Comparison of ENCODE assay signal across 1 cellular context in genomic region chr6:30914076-30914853, GRCh38.
TF ChIP-seq lines count a peak whose summit lies in the region.

Gene VARS2 (plus strand): TSS chr6:30914238. CDS start chr6:30914837, 599 bp downstream.

TF ChIP-seq in K562, 482 proteins besides CTCF, POLR2A, EP300 and RAD21 (continued from another document and continues in another):
- TF ChIP-seq MBD1 (CRISPR knock-in tag; IDR thresholded peaks at IDR 0.05) = no peak
- peak; percentile 47; the same call in 1 of the 2 replicates for TF ChIP-seq ZNF140 (CRISPR knock-in tag; IDR thresholded peaks at IDR 0.05)
- TF ChIP-seq GABPB1 (CRISPR knock-in tag; IDR thresholded peaks at IDR 0.05) = no peak
- TF ChIP-seq UBTF (IDR thresholded peaks at IDR 0.05; ENCODE audit: borderline replicate concordance in 1 of 2, low read depth in 2 of 2, low read length in 2 of 2) = peak; percentile 85 to 96; a peak in 3 of 4 replicates
- TF ChIP-seq ATF2 (CRISPR knock-in tag; IDR thresholded peaks at IDR 0.05) = no peak
- no peak for TF ChIP-seq PHB2 (IDR thresholded peaks at IDR 0.05; ENCODE audit: low read depth)
- no peak for TF ChIP-seq IRF9 (tag; IDR thresholded peaks at IDR 0.05)
- TF ChIP-seq NR3C1 (CRISPR knock-in tag; IDR thresholded peaks at IDR 0.05) = no peak
- peak; percentile 57 for TF ChIP-seq KDM5B (IDR thresholded peaks at IDR 0.05; ENCODE audit: insufficient replicate concordance, low read depth, low read length)
- no peak for TF ChIP-seq TCF7L2 (IDR thresholded peaks at IDR 0.05; ENCODE audit: low read depth, low read length)
- TF ChIP-seq FOXA1 (IDR thresholded peaks at IDR 0.05; ENCODE audit: borderline replicate concordance) = no peak
- no peak for TF ChIP-seq TEAD2 (tag; IDR thresholded peaks at IDR 0.05)
- TF ChIP-seq KLF13 (tag; IDR thresholded peaks at IDR 0.05; ENCODE audit: borderline replicate concordance, low read depth) = no peak; the same call in 1 of the 2 replicates
- peak; percentile 89 for TF ChIP-seq EP400 (IDR thresholded peaks at IDR 0.05)
- no peak for TF ChIP-seq POLR3G (IDR thresholded peaks at IDR 0.05; ENCODE audit: extremely low read depth, insufficient read length, insufficient replicate concordance)
- TF ChIP-seq TCFL5 (CRISPR knock-in tag; conservative IDR thresholded peaks at IDR 0.05) = no peak
- TF ChIP-seq SRSF3 (IDR thresholded peaks at IDR 0.05; ENCODE audit: insufficient read depth, low read length) = no peak
- no peak for TF ChIP-seq ZNF586 (CRISPR knock-in tag; conservative IDR thresholded peaks at IDR 0.05)
- no peak for TF ChIP-seq ZNF699 (CRISPR knock-in tag; IDR thresholded peaks at IDR 0.05; ENCODE audit: insufficient replicate concordance)
- TF ChIP-seq ZBED1 (IDR thresholded peaks at IDR 0.05) = no peak; the same call in 1 of the 2 replicates
- TF ChIP-seq CHD2 (IDR thresholded peaks at IDR 0.05; ENCODE audit: low read depth, low read length) = no peak
- TF ChIP-seq CREBBP (IDR thresholded peaks at IDR 0.05; ENCODE audit: low read depth, low read length) = no peak
- peak; percentile 22 for TF ChIP-seq PRDM10 (IDR thresholded peaks at IDR 0.05; ENCODE audit: partially characterized antibody)
- no peak for TF ChIP-seq XRCC3 (IDR thresholded peaks at IDR 0.05)
- TF ChIP-seq ZNF165 (CRISPR knock-in tag; IDR thresholded peaks at IDR 0.05; ENCODE audit: borderline replicate concordance) = no peak
- peak; percentile 66; the same call in 1 of the 2 replicates for TF ChIP-seq KLF1 (tag; IDR thresholded peaks at IDR 0.05)
- peak; percentile 61; the same call in 1 of the 2 replicates for TF ChIP-seq TARDBP (IDR thresholded peaks at IDR 0.05)
- no peak for TF ChIP-seq ZFP91 (CRISPR knock-in tag; IDR thresholded peaks at IDR 0.05)
- TF ChIP-seq CREB1 (IDR thresholded peaks at IDR 0.05) = no peak
- TF ChIP-seq CREB1 (CRISPR knock-in tag; IDR thresholded peaks at IDR 0.05) = peak; percentile 66; the same call in 1 of the 2 replicates
- no peak for TF ChIP-seq GABPB2 (CRISPR knock-in tag; conservative IDR thresholded peaks at IDR 0.05)
- peak; percentile 70 for TF ChIP-seq DPF2 (IDR thresholded peaks at IDR 0.05)
- TF ChIP-seq ZKSCAN1 (IDR thresholded peaks at IDR 0.05; ENCODE audit: low read depth, low read length) = 0 out of 2 replicates have a peak, but pooled peaks have one; percentile 21
- TF ChIP-seq E2F6 (IDR thresholded peaks at IDR 0.05; ENCODE audit: borderline replicate concordance in 1 of 2, extremely low read depth in 1 of 2, insufficient read depth in 1 of 2, insufficient read length in 1 of 2, low read depth in 1 of 2, low read length in 1 of 2, poor library complexity in 1 of 2, severe bottlenecking in 1 of 2) = peak; percentile 79 to 91
- TF ChIP-seq PHF20 (IDR thresholded peaks at IDR 0.05; ENCODE audit: partially characterized antibody) = peak; percentile 84
- 0 out of 2 replicates have a peak, but pooled peaks have one; percentile 55 for TF ChIP-seq SMARCE1 (IDR thresholded peaks at IDR 0.05)
- no peak for TF ChIP-seq ZNF232 (CRISPR knock-in tag; IDR thresholded peaks at IDR 0.05)
- no peak; the same call in 1 of the 2 replicates for TF ChIP-seq MAFK (IDR thresholded peaks at IDR 0.05; ENCODE audit: low read length)
- TF ChIP-seq ZBTB12 (CRISPR knock-in tag; IDR thresholded peaks at IDR 0.05) = 0 out of 2 replicates have a peak, but pooled peaks have one; percentile 6
- TF ChIP-seq TSC22D4 (tag; IDR thresholded peaks at IDR 0.05) = no peak
- TF ChIP-seq SREBF2 (CRISPR knock-in tag; IDR thresholded peaks at IDR 0.05) = no peak
- peak; percentile 71; the same call in 1 of the 2 replicates for TF ChIP-seq ZNF589 (CRISPR knock-in tag; IDR thresholded peaks at IDR 0.05; ENCODE audit: low read depth)
- no peak for TF ChIP-seq NFIX (CRISPR knock-in tag; IDR thresholded peaks at IDR 0.05; ENCODE audit: low read depth)
- 0 out of 2 replicates have a peak, but pooled peaks have one; percentile 14 for TF ChIP-seq MECOM (CRISPR knock-in tag; IDR thresholded peaks at IDR 0.05)
- peak; percentile 38; the same call in 1 of the 2 replicates for TF ChIP-seq SOX6 (IDR thresholded peaks at IDR 0.05)
- TF ChIP-seq IFI16 (CRISPR knock-in tag; IDR thresholded peaks at IDR 0.05) = 0 out of 2 replicates have a peak, but pooled peaks have one; percentile 15
- TF ChIP-seq DEAF1 (CRISPR knock-in tag; IDR thresholded peaks at IDR 0.05) = peak; percentile 53
- peak; percentile 64; the same call in 1 of the 2 replicates for TF ChIP-seq ZNF212 (CRISPR knock-in tag; IDR thresholded peaks at IDR 0.05)
- TF ChIP-seq RAD51 (IDR thresholded peaks at IDR 0.05; ENCODE audit: borderline replicate concordance, low read depth) = no peak
- TF ChIP-seq TRIM25 (IDR thresholded peaks at IDR 0.05; ENCODE audit: borderline replicate concordance) = no peak
